In genomic region chr16:89667000-89667399, GRCh38 we compare ENCODE assay signal across 2 cellular contexts.
TF ChIP-seq lines count a peak whose summit lies in the region.

No MANE protein-coding gene starts in this region.

TF ChIP-seq in SK-N-SH, 30 proteins besides CTCF, POLR2A, EP300 and RAD21:
- peak; percentile 37; the same call in 1 of the 2 replicates for TF ChIP-seq SMC3 (IDR thresholded peaks at IDR 0.05; ENCODE audit: low read depth, low read length)

TF ChIP-seq in GM12878, 131 proteins besides CTCF, POLR2A, EP300 and RAD21:
- TF ChIP-seq, protein P1, sequence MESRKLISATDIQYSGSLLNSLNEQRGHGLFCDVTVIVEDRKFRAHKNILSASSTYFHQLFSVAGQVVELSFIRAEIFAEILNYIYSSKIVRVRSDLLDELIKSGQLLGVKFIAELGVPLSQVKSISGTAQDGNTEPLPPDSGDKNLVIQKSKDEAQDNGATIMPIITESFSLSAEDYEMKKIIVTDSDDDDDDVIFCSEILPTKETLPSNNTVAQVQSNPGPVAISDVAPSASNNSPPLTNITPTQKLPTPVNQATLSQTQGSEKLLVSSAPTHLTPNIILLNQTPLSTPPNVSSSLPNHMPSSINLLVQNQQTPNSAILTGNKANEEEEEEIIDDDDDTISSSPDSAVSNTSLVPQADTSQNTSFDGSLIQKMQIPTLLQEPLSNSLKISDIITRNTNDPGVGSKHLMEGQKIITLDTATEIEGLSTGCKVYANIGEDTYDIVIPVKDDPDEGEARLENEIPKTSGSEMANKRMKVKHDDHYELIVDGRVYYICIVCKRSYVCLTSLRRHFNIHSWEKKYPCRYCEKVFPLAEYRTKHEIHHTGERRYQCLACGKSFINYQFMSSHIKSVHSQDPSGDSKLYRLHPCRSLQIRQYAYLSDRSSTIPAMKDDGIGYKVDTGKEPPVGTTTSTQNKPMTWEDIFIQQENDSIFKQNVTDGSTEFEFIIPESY (IDR thresholded peaks at IDR 0.05), result peak; percentile 80; the same call in 1 of the 2 replicates
